ENCODE assay signal across 6 cellular contexts in the genomic region with DNA sequence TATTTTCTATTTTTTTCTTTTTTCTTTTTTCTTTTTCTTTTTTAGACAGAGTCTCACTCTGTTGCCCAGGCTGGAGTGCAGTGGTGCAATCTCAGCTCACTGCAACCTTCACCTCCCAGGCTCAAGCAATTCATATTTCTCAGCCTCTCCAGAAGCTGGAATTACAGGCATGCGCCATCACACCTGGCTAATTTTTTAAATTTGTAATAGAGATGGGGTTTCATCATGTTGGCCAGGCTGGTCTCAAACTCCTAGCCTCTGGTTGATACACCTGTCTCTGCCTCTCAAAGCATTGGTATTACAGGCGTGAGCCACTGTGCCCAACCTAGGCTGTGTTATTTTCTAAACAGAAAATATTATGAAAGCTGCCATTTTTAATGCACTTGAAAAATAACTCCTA.
DNase-seq lines count a peak whose midpoint lies in the region; ATAC-seq and TF ChIP-seq lines count a peak whose summit lies in the region.
"Not testable (repeated sequence)": the region's sequence is repeated elsewhere in the genome, so short reads cannot be mapped to it uniquely, and the experiment has no call there.

No MANE protein-coding gene starts in this region.

- H3K9me3 ChIP-seq in IMR-90 (ENCODE audit: control insufficient read depth, insufficient read depth, low read length); SJCRH30 (replicated peaks); esophagus muscularis mucosa; trophoblast cell (ENCODE audit: insufficient read depth, low read depth, low read length); smooth muscle cell (replicated peaks; ENCODE audit: low read depth); tibial artery: not testable (repeated sequence)

- dilution Hi-C loops in IMR-90 (cut with HindIII; ENCODE audit: low sequenced_read_pairs, unreplicated experiment) = not testable (repeated sequence)

- H3K4ac ChIP-seq in IMR-90 (ENCODE audit: low read depth, low read length) = peak overlapping the region; percentile 85
- not testable (repeated sequence) for H3K4ac ChIP-seq in trophoblast cell (ENCODE audit: low read depth, low read length)

- not testable (repeated sequence) for TF ChIP-seq POLR2A in IMR-90 (IDR thresholded peaks at IDR 0.05; ENCODE audit: low read depth, low read length); esophagus muscularis mucosa (IDR thresholded peaks at IDR 0.05; ENCODE audit: low read depth)

- not testable (repeated sequence) for H4K20me1 ChIP-seq in IMR-90 (ENCODE audit: insufficient read depth, low read length); smooth muscle cell (ENCODE audit: low read depth)

- H2AK5ac ChIP-seq in IMR-90 (ENCODE audit: low read depth, low read length) = peak overlapping the region; percentile 83
- H2AK5ac ChIP-seq in trophoblast cell (ENCODE audit: low read length) = not testable (repeated sequence)

- WGBS in IMR-90 (ENCODE audit: extremely low coverage in 2 of 2, insufficient read length in 1 of 2), 2 experiments = no CpG with 5 or more reads among the region's 2 CpGs
- 87% methylated on average over 2 of the region's 2 CpGs for WGBS in esophagus muscularis mucosa
- whole genome bisulfite sequencing in trophoblast cell (ENCODE audit: extremely low coverage, insufficient coverage, insufficient read length) = no CpG with 5 or more reads among the region's 2 CpGs
- WGBS in smooth muscle cell (ENCODE audit: low lambda C conversion rate) = 100% methylated on average over 2 of the region's 2 CpGs

- H3K27ac ChIP-seq in IMR-90 (ENCODE audit: insufficient read depth, low read length) = peak overlapping the region; percentile 86
- not testable (repeated sequence) for H3K27ac ChIP-seq in SJCRH30; trophoblast cell (ENCODE audit: low read depth, low read length)
- peak overlapping the region; percentile 73 to 82 (median 75) for H3K27ac ChIP-seq in esophagus muscularis mucosa (replicated peaks in 1 of 4)
- peak overlapping the region; percentile 95 for H3K27ac ChIP-seq in smooth muscle cell (ENCODE audit: low read depth)
- H3K27ac ChIP-seq in tibial artery = peak overlapping the region; percentile 9 to 58

- not testable (repeated sequence) for TF ChIP-seq RAD21 in IMR-90 (IDR thresholded peaks at IDR 0.05; ENCODE audit: low read length)

- 0 out of 2 replicates have a peak overlapping the region, but pooled peaks have one; percentile 35 for H3K23ac ChIP-seq in IMR-90 (ENCODE audit: low read depth, low read length)
- H3K23ac ChIP-seq in trophoblast cell (ENCODE audit: low read length) = not testable (repeated sequence)

- peaks cover 16% of the 10 kb centered on the region for H3F3A ChIP-seq in smooth muscle cell (ENCODE audit: low read depth)

- not testable (repeated sequence) for H3K27me3 ChIP-seq in IMR-90 (ENCODE audit: control insufficient read depth, insufficient read depth, low read length); SJCRH30; esophagus muscularis mucosa; trophoblast cell (ENCODE audit: insufficient read depth, low read length); smooth muscle cell (ENCODE audit: low read depth); tibial artery

- H3K18ac ChIP-seq in IMR-90 (ENCODE audit: low read depth, low read length) = peak overlapping the region; percentile 88
- not testable (repeated sequence) for H3K18ac ChIP-seq in trophoblast cell (ENCODE audit: low read length)

- not testable (repeated sequence) for H2AFZ ChIP-seq in IMR-90 (replicated peaks; ENCODE audit: low read length, poor library complexity); trophoblast cell (ENCODE audit: insufficient read depth, low read length, poor library complexity); smooth muscle cell (ENCODE audit: low read depth)

- not testable (repeated sequence) for TF ChIP-seq EP300 in esophagus muscularis mucosa (IDR thresholded peaks at IDR 0.05)

- CTCF ChIA-PET in IMR-90 (lab: Yijun Ruan, JAX) = interaction anchor here (1.2 kb wide), 1 partner anchor 76 kb away, joined by 3 read pairs; no protein-coding TSS in a partner anchor

- not testable (repeated sequence) for H3K4me2 ChIP-seq in IMR-90 (ENCODE audit: low read depth, low read length); trophoblast cell (ENCODE audit: low read length); smooth muscle cell

- peak overlapping the region; percentile 95; the same call in 1 of the 2 replicates for H2BK20ac ChIP-seq in IMR-90 (ENCODE audit: low read depth, low read length)

- H2BK12ac ChIP-seq in trophoblast cell (ENCODE audit: low read length) = not testable (repeated sequence)

- H3K79me2 ChIP-seq in trophoblast cell (ENCODE audit: control insufficient read depth, insufficient read depth, low read length, poor library complexity) = not testable (repeated sequence)
- H3K79me2 ChIP-seq in smooth muscle cell (ENCODE audit: low read depth) = peaks cover 17% of the 10 kb centered on the region

- in situ Hi-C loops in IMR-90 (cut with MboI; ENCODE audit: low sequenced_read_pairs) = not testable (repeated sequence)

- not testable (repeated sequence) for H3K9me1 ChIP-seq in IMR-90 (ENCODE audit: insufficient read depth, low read length)

- peak overlapping the region; percentile 59 to 95 for H4K8ac ChIP-seq in IMR-90 (ENCODE audit: low read depth in 2 of 2, low read length in 2 of 2)
- not testable (repeated sequence) for H4K8ac ChIP-seq in trophoblast cell (ENCODE audit: low read depth, low read length)

- peak overlapping the region; percentile 46 for H4K5ac ChIP-seq in IMR-90 (ENCODE audit: low read depth, low read length)

- peak overlapping the region; percentile 100 for H2BK5ac ChIP-seq in IMR-90 (ENCODE audit: low read depth, low read length, poor library complexity, severe bottlenecking)
- not testable (repeated sequence) for H2BK5ac ChIP-seq in trophoblast cell (ENCODE audit: low read depth, low read length, poor library complexity)

- ATAC-seq in IMR-90 (ENCODE audit: low read depth) = not testable (repeated sequence)

- intact Hi-C loops in IMR-90 (cut with micrococcal nuclease) = loop anchor here (2.0 kb wide), 2 partner anchors 27 to 65 kb away; no protein-coding TSS in a partner anchor
- intact Hi-C loops in esophagus muscularis mucosa (cut with DNase I) = loop anchor here (10.0 kb wide), 1 partner anchor 61 kb away; no protein-coding TSS in a partner anchor
- intact Hi-C loops in tibial artery (cut with DNase I; ENCODE audit: low total_unique reads) = not testable (repeated sequence)

- not testable (repeated sequence) for H2AK9ac ChIP-seq in IMR-90 (replicated peaks; ENCODE audit: low read depth, low read length, poor library complexity)

- H3K14ac ChIP-seq in IMR-90 (replicated peaks; ENCODE audit: low read depth, low read length) = peak overlapping the region; percentile 20; the same call in 1 of the 2 replicates
- not testable (repeated sequence) for H3K14ac ChIP-seq in trophoblast cell (ENCODE audit: low read length)

- H2BK120ac ChIP-seq in IMR-90 (ENCODE audit: low read depth, low read length) = peak overlapping the region; percentile 96
- H2BK120ac ChIP-seq in trophoblast cell (ENCODE audit: insufficient read depth, low read length, poor library complexity) = not testable (repeated sequence)

- H4K12ac ChIP-seq in trophoblast cell (ENCODE audit: low read depth, low read length) = not testable (repeated sequence)

- peak overlapping the region; percentile 79 for H4K91ac ChIP-seq in IMR-90 (ENCODE audit: insufficient read depth, low read depth, low read length)
- not testable (repeated sequence) for H4K91ac ChIP-seq in trophoblast cell (ENCODE audit: low read depth, low read length)

- not testable (repeated sequence) for H3K4me3 ChIP-seq in IMR-90 (ENCODE audit: insufficient read depth, low read depth, low read length); SJCRH30; esophagus muscularis mucosa; trophoblast cell (ENCODE audit: low read depth, low read length); smooth muscle cell; tibial artery

- TF ChIP-seq CTCF in IMR-90 (conservative IDR thresholded peaks at IDR 0.05; ENCODE audit: low read depth, low read length); esophagus muscularis mucosa (IDR thresholded peaks at IDR 0.05); smooth muscle cell (IDR thresholded peaks at IDR 0.05; ENCODE audit: borderline replicate concordance, insufficient read depth, poor library complexity, severe bottlenecking); tibial artery (IDR thresholded peaks at IDR 0.05): not testable (repeated sequence)

- not testable (repeated sequence) for BruUV-seq in IMR-90 (replicated peaks; lab: Mats Ljungman, UMichigan)

- POLR2A ChIA-PET in IMR-90 (lab: Charles Lee; ENCODE audit: unreplicated experiment) = interaction anchor here (1.0 to 2.4 kb wide), 2 partner anchors 56 to 65 kb away, joined by 3 to 13 read pairs; no protein-coding TSS in a partner anchor

- H3K79me1 ChIP-seq in IMR-90 (ENCODE audit: low read depth in 1 of 2, low read length in 2 of 2) = peaks cover 19 to 36% of the 10 kb centered on the region in 2 experiments
- not testable (repeated sequence) for H3K79me1 ChIP-seq in trophoblast cell (ENCODE audit: low read length)

- H2BK15ac ChIP-seq in IMR-90 (ENCODE audit: low read depth, low read length) = 0 out of 3 replicates have a peak overlapping the region, but pooled peaks have one; percentile 75

- H3K36me3 ChIP-seq in IMR-90 (ENCODE audit: control insufficient read depth, insufficient read depth, low read length) (peaks cover 12% of the 10 kb centered on the region), esophagus muscularis mucosa (peaks cover 0 to 37% (median 8%) of the 10 kb centered on the region in 4 donors), tibial artery (peaks cover 0 to 21% (median 7%) of the 10 kb centered on the region in 3 donors)
- H3K36me3 ChIP-seq in SJCRH30; trophoblast cell (ENCODE audit: control insufficient read depth in 1 of 2, insufficient read depth in 2 of 2, low read length in 2 of 2); smooth muscle cell (ENCODE audit: low read depth): not testable (repeated sequence)

- H3K4me1 ChIP-seq in IMR-90 (ENCODE audit: control insufficient read depth, insufficient read depth, low read length) (peaks cover 12% of the 10 kb centered on the region), SJCRH30 (peaks cover 50% of the 10 kb centered on the region), esophagus muscularis mucosa (peaks cover 25 to 78% (median 73%) of the 10 kb centered on the region in 4 donors), smooth muscle cell (ENCODE audit: low read depth) (peaks cover 22% of the 10 kb centered on the region), tibial artery (peaks cover 0 to 86% (median 33%) of the 10 kb centered on the region in 4 donors)
- not testable (repeated sequence) for H3K4me1 ChIP-seq in trophoblast cell (ENCODE audit: control insufficient read depth in 1 of 2, insufficient read depth in 2 of 2, low read length in 2 of 2)

- H3K56ac ChIP-seq in IMR-90 (ENCODE audit: extremely low read depth, insufficient read depth, low read length) = peak overlapping the region; percentile 39; the same call in 1 of the 2 replicates

- DNase-seq in IMR-90; esophagus muscularis mucosa (ENCODE audit: extremely low spot score); smooth muscle cell (lab: John Stamatoyannopoulos, UW; ENCODE audit: unreplicated experiment); tibial artery: not testable (repeated sequence)
- DNase-seq in SJCRH30 (peak; percentile 37 to 60), trophoblast cell (peak; percentile 72 to 86)

- H3K9ac ChIP-seq in IMR-90 (ENCODE audit: low read depth, low read length); trophoblast cell (ENCODE audit: low read length); smooth muscle cell (ENCODE audit: low read depth): not testable (repeated sequence)
